In genomic region chr1:22246755-22247480, GRCh38 we compare ENCODE assay signal across 21 cellular contexts.
"Had no signal": no experiment of that assay in that cellular context is flagged by ENCODE, and none has a peak within 500 bp of the region (broad histone marks: within the 10 kb centered on the region; RNA-seq: fewer than 3 reads in every experiment).

No MANE protein-coding gene starts in this region.

- H3K36me3 ChIP-seq: SJSA1 had no signal

- H3K4me2 ChIP-seq: KMS-11 had no signal

- DNase-seq: MV-4-11, NCI-H1048, NCI-H1105, NCI-H1417 treated with DMSO at 0.1 percent for 48 hours, NCI-H146, NCI-H1694 treated with DMSO at 0.1 percent for 48 hours, NCI-H1930, NCI-H2081, NCI-H2107, NCI-H2227 treated with DMSO at 0.1 percent for 48 hours, NCI-H510A, NCI-H69, NCI-H774, Right ventricle myocardium superior, RPMI8226, SIG-M5 had no signal

- H3K27ac Mint-ChIP-seq: IgD-negative memory B cell had no signal

- H3K9ac ChIP-seq: KMS-11 had no signal

- H3K27ac ChIP-seq: KMS-11, SJSA1 had no signal

- H3K36me3 Mint-ChIP-seq: IgD-negative memory B cell had no signal

- H3K4me3 ChIP-seq: K562, SJSA1 had no signal

- H3K4me3 Mint-ChIP-seq: IgD-negative memory B cell had no signal

- ATAC-seq: HepG2, K562 had no signal

- H3K9me3 ChIP-seq: SJSA1 had no signal

- H3K4me1 Mint-ChIP-seq: IgD-negative memory B cell had no signal
